In the genomic region with DNA sequence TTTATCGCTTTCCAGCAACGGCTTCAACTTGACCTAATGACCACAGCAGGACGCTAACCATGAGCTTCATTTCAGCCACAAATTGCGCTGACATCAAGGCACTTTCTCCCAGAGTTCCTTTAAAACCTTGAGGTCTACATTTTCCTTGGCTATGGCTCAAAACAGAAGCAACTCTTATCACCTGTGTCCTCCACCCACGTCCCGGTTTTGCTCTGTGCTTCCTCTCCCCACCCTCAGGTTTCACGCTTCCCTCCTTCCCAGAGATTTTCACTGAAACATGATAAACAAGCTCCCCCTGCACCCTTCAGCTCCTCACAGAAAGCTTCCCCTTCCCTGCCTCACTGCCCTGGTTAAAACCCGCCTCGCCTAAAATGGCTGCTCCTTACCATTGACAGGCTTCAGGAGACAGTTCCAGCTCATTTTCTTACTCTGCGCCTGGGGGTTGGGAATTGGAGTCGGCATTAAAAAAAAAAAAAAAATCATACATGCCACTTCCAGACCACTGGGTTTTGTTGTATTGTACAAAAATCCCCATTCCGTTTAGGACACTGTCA, we compare ENCODE assay signal across 19 cellular contexts.
A peak's percentile ranks its signal among the peaks of the same experiment; 100 is the strongest.
DNase-seq lines count a peak whose midpoint lies in the region; TF ChIP-seq lines count a peak whose summit lies in the region.
"Had no signal": no experiment of that assay in that cellular context is flagged by ENCODE, and none has a peak within 500 bp of the region (broad histone marks: within the 10 kb centered on the region; RNA-seq: fewer than 3 reads in every experiment).

No MANE protein-coding gene starts in this region.

- H3K27me3 ChIP-seq in H7 (ENCODE audit: control insufficient read depth, insufficient read depth, low read length): no peaks in the 10 kb centered on the region
- peaks cover 7% of the 10 kb centered on the region for H3K27me3 ChIP-seq in osteoblast (ENCODE audit: insufficient read depth, low read length)
- H3K27me3 ChIP-seq: BE2C, Peyer's patch had no signal

- TF ChIP-seq CTCF in osteoblast (IDR thresholded peaks at IDR 0.05; ENCODE audit: extremely low read depth, low read depth, low read length): no peak

- H3K79me2 ChIP-seq in osteoblast (ENCODE audit: insufficient read depth, low read length): no peaks in the 10 kb centered on the region

- H3K9me3 ChIP-seq in osteoblast (ENCODE audit: low read depth, low read length): no peaks in the 10 kb centered on the region
- H3K9me3 ChIP-seq: BE2C, Peyer's patch had no signal

- no peak overlapping the region for H3K27ac ChIP-seq in osteoblast (ENCODE audit: low read depth, low read length)
- H3K27ac ChIP-seq: Peyer's patch, SK-N-MC had no signal

- DNase-seq in H7: peak; percentile 5
- DNase-seq in RPMI7951 (ENCODE audit: low read depth): peak; percentile 2
- peak; percentile 28 for DNase-seq in iPS-NIHi11 (ENCODE audit: low spot score)
- peak; percentile 3 for DNase-seq in osteoblast (ENCODE audit: insufficient read length, low spot score, missing footprints)
- DNase-seq in NCI-H146 treated with DMSO at 0.1 percent for 48 hours (lab: John Stamatoyannopoulos, UW; ENCODE audit: unreplicated experiment): no peak
- no peak for DNase-seq in stimulated activated naive CD4-positive, alpha-beta T cell (lab: John Stamatoyannopoulos, UW)
- no peak for DNase-seq in activated naive CD4-positive, alpha-beta T cell treated with anti-CD3 and anti-CD28 coated beads, Interleukin-2, amount 50 U/mL, for 16 hours
- no peak for DNase-seq in nucleus accumbens (lab: John Stamatoyannopoulos, UW)
- DNase-seq: BE2C; Calu3; CD4-positive, CD25-positive, alpha-beta regulatory T cell; EL; GOT3; HFFc6; NCI-H1417 treated with DMSO at 0.1 percent for 48 hours; NCI-H2029; NCI-H2171 treated with DMSO at 0.1 percent for 48 hours; Peyer's patch had no signal

- H3K4me3 ChIP-seq in H7 (ENCODE audit: insufficient read depth, low read depth, low read length): no peak overlapping the region
- H3K4me3 ChIP-seq in osteoblast (ENCODE audit: insufficient read depth, low read length): no peak overlapping the region
- H3K4me3 ChIP-seq: Peyer's patch, SK-N-MC had no signal

- no peak overlapping the region for H2AFZ ChIP-seq in osteoblast (ENCODE audit: low read length)

- no peak overlapping the region for H3K4me2 ChIP-seq in osteoblast (ENCODE audit: insufficient read depth, low read length)

- H3K36me3 ChIP-seq in H7 (replicated peaks; ENCODE audit: control insufficient read depth, insufficient read depth, low read length): no peaks in the 10 kb centered on the region
- no peaks in the 10 kb centered on the region for H3K36me3 ChIP-seq in osteoblast (ENCODE audit: insufficient read depth, low read length)
- H3K36me3 ChIP-seq: BE2C, Peyer's patch had no signal

- no peaks in the 10 kb centered on the region for H3K4me1 ChIP-seq in osteoblast (ENCODE audit: insufficient read depth, low read length)
- H3K4me1 ChIP-seq: BE2C, Peyer's patch had no signal

- H4K20me1 ChIP-seq in osteoblast (ENCODE audit: insufficient read depth, low read length): no peaks in the 10 kb centered on the region

Comparison
In these comparisons a context has a peak if more than half of its experiments do, and no peak if none do; other contexts are left out.
1. DNase-seq: peak in H7 (single experiment), RPMI7951 (single experiment), iPS-NIHi11 (single experiment) and osteoblast (single experiment); none in NCI-H146 treated with DMSO at 0.1 percent for 48 hours (single experiment), stimulated activated naive CD4-positive, alpha-beta T cell (0 of 6), activated naive CD4-positive, alpha-beta T cell treated with anti-CD3 and anti-CD28 coated beads, Interleukin-2, amount 50 U/mL, for 16 hours (single experiment) and nucleus accumbens (0 of 56).